ENCODE assay signal across 7 cellular contexts in the genomic region with DNA sequence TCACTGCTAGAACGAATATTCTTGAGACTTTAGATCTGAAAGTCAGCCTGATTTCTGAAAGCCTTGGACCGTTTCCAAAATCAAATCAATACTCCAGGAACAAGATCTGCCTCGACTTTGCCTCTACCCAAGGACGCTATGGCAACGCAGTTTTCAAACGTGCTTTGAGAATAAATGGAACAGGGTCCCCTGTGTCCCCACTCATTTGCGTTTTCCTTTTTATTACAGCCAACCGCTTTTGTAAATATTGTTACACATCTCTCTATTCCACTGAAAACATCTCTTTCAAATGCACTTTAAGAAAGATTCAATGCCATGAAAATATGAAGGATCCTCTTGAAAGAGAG. TPM values are rescaled to one million over a fixed set of nuclear protein-coding genes. Genes with fewer than 3 reads are reported as not detected.
DNase-seq lines count a peak whose midpoint lies in the region; ATAC-seq, FAIRE-seq and TF ChIP-seq lines count a peak whose summit lies in the region.
"Not testable (repeated sequence)": the region's sequence is repeated elsewhere in the genome, so short reads cannot be mapped to it uniquely, and the experiment has no call there.

No MANE protein-coding gene starts in this region.

- ATAC-seq in PC-3, WTC11, K562: not testable (repeated sequence)

- not testable (repeated sequence) for H3K27me3 Mint-ChIP-seq in CD14-positive monocyte (ENCODE audit: low read depth in 3 of 3)
- H3K27me3 Mint-ChIP-seq in H9 (ENCODE audit: low read depth) (peaks cover 48% of the 10 kb centered on the region), WTC11 (ENCODE audit: low read depth) (peaks cover 22% of the 10 kb centered on the region), neural crest cell (ENCODE audit: low read depth) (peaks cover 15% of the 10 kb centered on the region)

- POLR2A ChIA-PET in PC-3 (lab: Charles Lee; ENCODE audit: unreplicated experiment) (interaction anchor here (0.5 kb wide), 1 partner anchor 52 kb away, joined by 3 read pairs; no protein-coding TSS in a partner anchor), K562 (lab: Yijun Ruan, JAX) (interaction anchor here (0.6 to 1.4 kb wide), 3 partner anchors 45 to 203 kb away, joined by 3 read pairs; no protein-coding TSS in a partner anchor)
- POLR2A ChIA-PET in WTC11 (lab: Charles Lee) = not testable (repeated sequence)

- in situ Hi-C loops in K562 (cut with MboI) = not testable (repeated sequence)

- no CpG with 5 or more reads among the region's 8 CpGs for WGBS in H9 (ENCODE audit: extremely low coverage, insufficient read length, low lambda C conversion rate)
- WGBS in K562 (ENCODE audit: insufficient coverage, low coverage, missing lambda C conversion rate) = 31% methylated on average over 8 of the region's 8 CpGs
- WGBS in hepatocyte (ENCODE audit: low lambda C conversion rate, missing lambda C conversion rate) = 43% methylated on average over 8 of the region's 8 CpGs

- not testable (repeated sequence) for H3K18ac ChIP-seq in H9 (ENCODE audit: insufficient read length, low read depth, low read length)

- H3K36me3 ChIP-seq in PC-3 (ENCODE audit: low read depth, low read length); K562 (ENCODE audit: control insufficient read depth, insufficient read depth, low read length); hepatocyte (replicated peaks; ENCODE audit: insufficient read depth, low read depth): not testable (repeated sequence)

- CTCF ChIA-PET in PC-3 (lab: Charles Lee) = interaction anchor here (0.5 to 1.8 kb wide), 3 partner anchors 45 to 225 kb away, joined by 3 to 8 read pairs (median 4); no protein-coding TSS in a partner anchor
- CTCF ChIA-PET in WTC11 (lab: Charles Lee) = interaction anchor here (1.2 to 7.6 kb wide), 5 partner anchors 16 to 101 kb away, joined by 3 to 181 read pairs (median 4); a partner anchor contains a TSS
- CTCF ChIA-PET in K562 (lab: Yijun Ruan, JAX; ENCODE audit: low intra/inter-chr PET ratio) = interaction anchor here (5.5 kb wide), 1 partner anchor 45 kb away, joined by 68 read pairs; no protein-coding TSS in a partner anchor

- TF ChIP-seq EP300 in K562 (IDR thresholded peaks at IDR 0.05; ENCODE audit: low read length) = not testable (repeated sequence)

- TF ChIP-seq CTCF in CD14-positive monocyte (IDR thresholded peaks at IDR 0.05) = peak; percentile 63
- TF ChIP-seq CTCF in H9 (conservative IDR thresholded peaks at IDR 0.05) = 0 out of 3 replicates have a peak, but pooled peaks have one; percentile 6
- not testable (repeated sequence) for TF ChIP-seq CTCF in PC-3 (conservative IDR thresholded peaks at IDR 0.05; ENCODE audit: low read depth, low read length); WTC11 (IDR thresholded peaks at IDR 0.05); K562 (IDR thresholded peaks at IDR 0.05 in 2 of 3, conservative IDR thresholded peaks at IDR 0.05 in 1 of 3; ENCODE audit: insufficient read depth in 2 of 3, low read depth in 1 of 3, low read length in 3 of 3); hepatocyte (IDR thresholded peaks at IDR 0.05; ENCODE audit: poor library complexity); neural crest cell (conservative IDR thresholded peaks at IDR 0.05)

- H3K4me3 Mint-ChIP-seq in CD14-positive monocyte, H9: not testable (repeated sequence)
- H3K4me3 Mint-ChIP-seq in WTC11 (peak overlapping the region; percentile 24), neural crest cell (peak overlapping the region; percentile 81)

- H3K14ac ChIP-seq in H9 (ENCODE audit: insufficient read depth, low read length) = not testable (repeated sequence)

- H4K20me1 ChIP-seq in H9 (ENCODE audit: control insufficient read depth, insufficient read depth, insufficient read length); PC-3 (ENCODE audit: low read length); K562 (replicated peaks; ENCODE audit: control insufficient read depth, insufficient read depth, low read length); hepatocyte (ENCODE audit: insufficient read depth, poor library complexity, severe bottlenecking): not testable (repeated sequence)

- H3K4me1 Mint-ChIP-seq in CD14-positive monocyte (peaks cover 39% of the 10 kb centered on the region), H9 (peaks cover 47% of the 10 kb centered on the region in 2 experiments), WTC11 (peaks cover 50% of the 10 kb centered on the region), neural crest cell (peaks cover 34% of the 10 kb centered on the region)

- H3K27ac ChIP-seq in H9 (ENCODE audit: insufficient read length, low read depth, low read length); PC-3 (ENCODE audit: low read length); K562 (ENCODE audit: extremely low read depth, low read depth, low read length); hepatocyte: not testable (repeated sequence)

- H4K8ac ChIP-seq in H9 (replicated peaks; ENCODE audit: insufficient read length, low read depth, low read length) = not testable (repeated sequence)

- H3F3A ChIP-seq in PC-3 (ENCODE audit: low read length, unreplicated experiment) = not testable (repeated sequence)

- H4K5ac ChIP-seq in H9 (ENCODE audit: insufficient read length, low read depth, low read length) = not testable (repeated sequence)

- not testable (repeated sequence) for H2AFZ ChIP-seq in H9 (ENCODE audit: low read length); PC-3 (ENCODE audit: low read length); hepatocyte
- 0 out of 2 replicates have a peak overlapping the region, but pooled peaks have one; percentile 62 for H2AFZ ChIP-seq in K562 (ENCODE audit: low read depth, low read length)

- H3K9me3 ChIP-seq in H9 (ENCODE audit: control insufficient read depth, low read depth, low read length); PC-3 (ENCODE audit: low read length); K562 (replicated peaks; ENCODE audit: control insufficient read depth, insufficient read depth, low read depth, low read length); hepatocyte (ENCODE audit: low read depth): not testable (repeated sequence)

- H2BK5ac ChIP-seq in H9 (ENCODE audit: insufficient read length, low read length) = not testable (repeated sequence)

- H3K9me1 ChIP-seq in K562 (ENCODE audit: control insufficient read depth, insufficient read depth, low read length) = not testable (repeated sequence)

- H2AK5ac ChIP-seq in H9 (ENCODE audit: insufficient read length, low read length) = not testable (repeated sequence)

- not testable (repeated sequence) for H2BK15ac ChIP-seq in H9 (ENCODE audit: low read depth, low read length)

- not testable (repeated sequence) for H3K4me1 ChIP-seq in H9 (ENCODE audit: insufficient read depth, low read length)
- peaks cover 25% of the 10 kb centered on the region for H3K4me1 ChIP-seq in PC-3 (ENCODE audit: insufficient read depth, low read length)
- peaks cover 22 to 32% of the 10 kb centered on the region in 2 experiments for H3K4me1 ChIP-seq in K562 (replicated peaks in 1 of 2; ENCODE audit: control insufficient read depth in 2 of 2, insufficient read depth in 2 of 2, low read length in 2 of 2)
- peaks cover 16% of the 10 kb centered on the region for H3K4me1 ChIP-seq in hepatocyte (ENCODE audit: insufficient read depth)

- BruUV-seq in PC-3 (replicated peaks; lab: Mats Ljungman, UMichigan); K562 (replicated peaks; lab: Mats Ljungman, UMichigan): not testable (repeated sequence)

- not testable (repeated sequence) for H3K9me2 ChIP-seq in PC-3 (replicated peaks; ENCODE audit: low read length); hepatocyte (replicated peaks; ENCODE audit: insufficient read depth)

- peaks cover 10% of the 10 kb centered on the region for H3K23me2 ChIP-seq in H9 (ENCODE audit: insufficient read length, low read depth, low read length, poor library complexity, severe bottlenecking)

- not testable (repeated sequence) for H3K79me1 ChIP-seq in H9 (ENCODE audit: insufficient read depth, low read depth, low read length, poor library complexity, severe bottlenecking)

- H3K36me3 Mint-ChIP-seq in CD14-positive monocyte (peaks cover 18 to 28% of the 10 kb centered on the region in 2 donors), WTC11 (peaks cover 14% of the 10 kb centered on the region)
- H3K36me3 Mint-ChIP-seq in H9 (ENCODE audit: insufficient read depth in 1 of 3, low read depth in 3 of 3); neural crest cell (ENCODE audit: low read depth): not testable (repeated sequence)

- not testable (repeated sequence) for H4K91ac ChIP-seq in H9 (ENCODE audit: insufficient read length, low read depth, low read length)

- H3K56ac ChIP-seq in H9 (ENCODE audit: insufficient read length, low read depth, low read length) = not testable (repeated sequence)

- not testable (repeated sequence) for H3K4me2 ChIP-seq in H9 (ENCODE audit: insufficient read depth, insufficient read length, low read length)
- peak overlapping the region; percentile 66 for H3K4me2 ChIP-seq in PC-3 (ENCODE audit: low read length)
- peak overlapping the region; percentile 48; the same call in 1 of the 2 replicates for H3K4me2 ChIP-seq in K562 (ENCODE audit: insufficient read depth, low read length)
- H3K4me2 ChIP-seq in hepatocyte = peak overlapping the region; percentile 42

- not testable (repeated sequence) for H3K27ac Mint-ChIP-seq in CD14-positive monocyte; H9; neural crest cell (ENCODE audit: unreplicated experiment)
- 0 out of 2 replicates have a peak overlapping the region, but pooled peaks have one; percentile 24 for H3K27ac Mint-ChIP-seq in WTC11

- not testable (repeated sequence) for H3K9me3 Mint-ChIP-seq in CD14-positive monocyte, WTC11, neural crest cell
- H3K9me3 Mint-ChIP-seq in H9 = peaks cover 7 to 16% of the 10 kb centered on the region in 2 experiments

- H3T11ph ChIP-seq in H9 (ENCODE audit: low read length) = not testable (repeated sequence)

- H2BK12ac ChIP-seq in H9 (ENCODE audit: insufficient read length, low read depth, low read length) = not testable (repeated sequence)

- intact Hi-C loops in CD14-positive monocyte (cut with micrococcal nuclease) (loop anchor here in 1 of 2 donors (2.0 kb wide), 1 partner anchor 44 kb away; no protein-coding TSS in a partner anchor), PC-3 (cut with micrococcal nuclease) (loop anchor here (1.0 kb wide), 1 partner anchor 44 kb away; no protein-coding TSS in a partner anchor), K562 (cut with micrococcal nuclease) (loop anchor here (5.0 kb wide), 2 partner anchors 145 to 200 kb away; a partner anchor contains a TSS)

- H3K27me3 ChIP-seq in H9 (ENCODE audit: insufficient read depth, low read length); PC-3 (ENCODE audit: low read length); K562 (ENCODE audit: control insufficient read depth in 2 of 2, insufficient read depth in 2 of 2, low read length in 2 of 2); hepatocyte: not testable (repeated sequence)

- TF ChIP-seq RAD21 in K562 (CRISPR knock-in tag; conservative IDR thresholded peaks at IDR 0.05 in 1 of 2, IDR thresholded peaks at IDR 0.05 in 1 of 2) = not testable (repeated sequence)

- H3K79me2 ChIP-seq in H9 (ENCODE audit: insufficient read depth, low read length) = not testable (repeated sequence)
- H3K79me2 ChIP-seq in PC-3 (ENCODE audit: low read length) (peaks cover 28% of the 10 kb centered on the region), K562 (ENCODE audit: control insufficient read depth, insufficient read depth, low read length) (peaks cover 24% of the 10 kb centered on the region), hepatocyte (peaks cover 14% of the 10 kb centered on the region)

- not testable (repeated sequence) for H2BK20ac ChIP-seq in H9 (ENCODE audit: low read depth, low read length, poor library complexity, severe bottlenecking)

- DNase-seq in CD14-positive monocyte (ENCODE audit: low spot score); H9; PC-3; WTC11 (ENCODE audit: low spot score); K562 (ENCODE audit: extremely low read depth in 1 of 4, low spot score in 3 of 4); hepatocyte (ENCODE audit: low spot score); neural crest cell (ENCODE audit: low read depth, low spot score): not testable (repeated sequence)

- not testable (repeated sequence) for H2BK120ac ChIP-seq in H9 (ENCODE audit: low read depth, low read length, poor library complexity, severe bottlenecking)

- FAIRE-seq in K562 (lab: Jason Lieb, UNC) = not testable (repeated sequence)

- TF ChIP-seq POLR2A in K562 (conservative IDR thresholded peaks at IDR 0.05) = not testable (repeated sequence)

- not testable (repeated sequence) for H3K23ac ChIP-seq in H9 (ENCODE audit: insufficient read length, low read depth, low read length)

- H3K4me3 ChIP-seq in PC-3 (ENCODE audit: low read length) = peak overlapping the region; percentile 39; the same call in 1 of the 2 replicates
- H3K4me3 ChIP-seq in K562, hepatocyte: not testable (repeated sequence)

- not testable (repeated sequence) for H3K4ac ChIP-seq in H9 (ENCODE audit: low read depth, low read length)

- H3K9ac ChIP-seq in H9 (ENCODE audit: extremely low read depth, insufficient read length, low read length); PC-3 (ENCODE audit: low read length); K562 (ENCODE audit: insufficient read depth in 1 of 2, low read depth in 2 of 2, low read length in 2 of 2): not testable (repeated sequence)

RNA-seq across cellular contexts. Expression of a gene that starts 6.3 kb away (rescaled TPM):
- 1 to 10 TPM; 5.6 to 6.9 TPM for polyA plus RNA-seq in CD14-positive monocyte
- total RNA-seq in H9 (2021) = 8.5 and 8.8 TPM in 2 replicates
- total RNA-seq in PC-3 (2014; rRNA removed) = 33.1 and 35.0 TPM in 2 replicates
- 11.4 to 12.9 TPM (median 11.7 TPM) in 3 replicates for total RNA-seq in WTC11 (2021)
- total RNA-seq in K562 (2011; cell fraction: chromatin; rRNA removed; ENCODE audit: low replicate concordance) = 35.0 and 75.6 TPM in 2 replicates
- total RNA-seq in K562 (2011; cell fraction: nucleolus; rRNA removed) = 77.2 and 77.4 TPM in 2 replicates
- 59.2 and 67.5 TPM in 2 replicates for total RNA-seq in K562 (2011; cell fraction: nucleoplasm; rRNA removed)
- 22.0 and 25.4 TPM in 2 replicates for total RNA-seq in K562 (2014; rRNA removed)
- 13.6 and 16.1 TPM in 2 replicates for total RNA-seq in K562 (2014; rRNA removed; fragmentation: Illumina TruSeq; extraction: Trizol)
- 16.1 and 16.7 TPM in 2 replicates for total RNA-seq in K562 (2015; rRNA removed; fragmentation: Illumina TruSeq; extraction: Trizol)
- total RNA-seq in K562 (2021) = 11.4 and 11.8 TPM in 2 replicates
- 24.6 and 32.7 TPM in 2 replicates for polyA plus RNA-seq in K562 (2011; rRNA removed)
- polyA plus RNA-seq in K562 (2011; cell fraction: cytosol; rRNA removed) = 27.7 and 40.0 TPM in 2 replicates
- polyA plus RNA-seq in K562 (2011; cell fraction: nucleus; rRNA removed) = 50.2 and 51.7 TPM in 2 replicates
- 14.4 and 20.5 TPM in 2 replicates for polyA plus RNA-seq in K562 (2012)
- 19.5 and 19.6 TPM in 2 replicates for polyA plus RNA-seq in K562 (2014; fragmentation: Illumina TruSeq; extraction: Trizol)
- 10 to 100 TPM; 13.5 to 18.0 TPM for polyA plus RNA-seq in K562 (2014; fragmentation: Nextera tagmentation; extraction: Ambion mirVana)
- 15.3 and 20.2 TPM in 2 replicates for polyA plus RNA-seq in K562 (2014; rRNA removed)
- 26.3 and 28.2 TPM in 2 replicates for polyA minus RNA-seq in K562 (2011; rRNA and poly(A)+ RNA removed)
- 12.5 and 16.1 TPM in 2 replicates for polyA minus RNA-seq in K562 (2011; cell fraction: cytosol; rRNA and poly(A)+ RNA removed)
- polyA minus RNA-seq in K562 (2011; cell fraction: nucleus; rRNA and poly(A)+ RNA removed) = 8.2 and 14.7 TPM in 2 replicates
- total RNA-seq in hepatocyte = 32.6 and 36.0 TPM in 2 replicates
- polyA plus RNA-seq in hepatocyte = 41.9 and 43.8 TPM in 2 replicates
- total RNA-seq in neural crest cell = 21.1 and 21.7 TPM in 2 replicates

RNA-seq across cellular contexts. Expression of a gene that starts 40.1 kb away (rescaled TPM):
- polyA plus RNA-seq in CD14-positive monocyte (1,000 to 10,000 TPM; 6,126 to 6,999 TPM), K562 (2011; rRNA removed) (0.31 and 0.98 TPM in 2 replicates), K562 (2014; fragmentation: Illumina TruSeq; extraction: Trizol) (0.55 TPM in 1 of 2 replicates, not detected in the other), K562 (2014; fragmentation: Nextera tagmentation; extraction: Ambion mirVana) (under 1 TPM; 0.07 to 0.66 TPM), K562 (2014; rRNA removed) (0.49 and 1.7 TPM in 2 replicates), hepatocyte (151 and 216 TPM in 2 replicates)
- total RNA-seq in H9 (2021) (68.6 and 70.7 TPM in 2 replicates), PC-3 (2014; rRNA removed) (55.4 and 168 TPM in 2 replicates), WTC11 (2021) (124 to 149 TPM (median 141 TPM) in 3 replicates), K562 (2014; rRNA removed) (0.24 and 0.41 TPM in 2 replicates), K562 (2014; rRNA removed; fragmentation: Illumina TruSeq; extraction: Trizol) (not detected in 2 replicates), K562 (2015; rRNA removed; fragmentation: Illumina TruSeq; extraction: Trizol) (0.65 and 1.4 TPM in 2 replicates), K562 (2021) (9.7 and 11.5 TPM in 2 replicates), hepatocyte (46.9 and 52.2 TPM in 2 replicates), neural crest cell (29.5 and 35.5 TPM in 2 replicates)
- 1.2 TPM in 1 of 2 replicates, not detected in the other for total RNA-seq in K562 (2011; cell fraction: chromatin; rRNA removed; ENCODE audit: low replicate concordance)
- 4.2 and 5.5 TPM in 2 replicates for total RNA-seq in K562 (2011; cell fraction: nucleolus; rRNA removed)
- total RNA-seq in K562 (2011; cell fraction: nucleoplasm; rRNA removed) = 0.59 and 0.69 TPM in 2 replicates
- polyA plus RNA-seq in K562 (2011; cell fraction: cytosol; rRNA removed) = 0.15 and 0.46 TPM in 2 replicates
- polyA plus RNA-seq in K562 (2011; cell fraction: nucleus; rRNA removed) = 0.21 and 2.2 TPM in 2 replicates
- polyA plus RNA-seq in K562 (2012) = 0.92 and 2.4 TPM in 2 replicates
- polyA minus RNA-seq in K562 (2011; rRNA and poly(A)+ RNA removed) = not detected in 2 replicates
- 2.4 and 4.1 TPM in 2 replicates for polyA minus RNA-seq in K562 (2011; cell fraction: cytosol; rRNA and poly(A)+ RNA removed)
- 0.54 and 0.56 TPM in 2 replicates for polyA minus RNA-seq in K562 (2011; cell fraction: nucleus; rRNA and poly(A)+ RNA removed)
